ENCODE assay signal across 13 cellular contexts in genomic region chr10:74034301-74034700, GRCh38. TPM values are rescaled to one million over a fixed set of nuclear protein-coding genes. Genes with fewer than 3 reads are reported as not detected.
A peak's percentile ranks its signal among the peaks of the same experiment; 100 is the strongest.
DNase-seq lines count a peak whose midpoint lies in the region; ATAC-seq, FAIRE-seq and TF ChIP-seq lines count a peak whose summit lies in the region.
"Had no signal": no experiment of that assay in that cellular context is flagged by ENCODE, and none has a peak within 500 bp of the region (broad histone marks: within the 10 kb centered on the region; RNA-seq: fewer than 3 reads in every experiment).

No MANE protein-coding gene starts in this region.

- H3K4me3 ChIP-seq in right cardiac atrium (ENCODE audit: low read length) (no peak overlapping the region), uterus (no peak overlapping the region)

- no peak for TF ChIP-seq CTCF in uterus (IDR thresholded peaks at IDR 0.05)

- H3K4me3 Mint-ChIP-seq in immature natural killer cell, result no peak overlapping the region
- H3K4me3 Mint-ChIP-seq: activated CD8-positive, alpha-beta T cell treated with anti-CD3 and anti-CD28 coated beads, Interleukin-2, amount 10 ng/mL, durations not matched to agents 7 days and 5 days had no signal

- peaks cover 4% of the 10 kb centered on the region for H3K4me1 ChIP-seq in right cardiac atrium (ENCODE audit: control insufficient read depth, insufficient read depth, low read length)
- peaks cover 6 to 15% of the 10 kb centered on the region in 2 donors for H3K4me1 ChIP-seq in uterus
- H3K4me1 ChIP-seq: parathyroid adenoma had no signal

- ATAC-seq in right cardiac atrium, result no peak
- no peak for ATAC-seq in HG02884 (IDR thresholded peaks at IDR 0.05; ENCODE audit: unreplicated experiment)
- ATAC-seq: activated CD8-positive, alpha-beta T cell treated with anti-CD3 and anti-CD28 coated beads, Interleukin-2, amount 10 ng/mL, durations not matched to agents 7 days and 5 days had no signal

- peak; percentile 60 for FAIRE-seq in HTR-8/SVneo (lab: Jason Lieb, UNC)

- H3K36me3 ChIP-seq in uterus, result no peaks in the 10 kb centered on the region

- no peaks in the 10 kb centered on the region for H3K9me3 Mint-ChIP-seq in immature natural killer cell

- H3K4me1 Mint-ChIP-seq in immature natural killer cell, result peaks cover 57 to 77% of the 10 kb centered on the region in 2 donors

- 58% methylated on average over 2 of the region's 2 CpGs for WGBS in right cardiac atrium

- H3K27ac Mint-ChIP-seq in immature natural killer cell, result peak overlapping the region; percentile 2 to 90 (median 73)
- H3K27ac Mint-ChIP-seq: activated CD8-positive, alpha-beta T cell treated with anti-CD3 and anti-CD28 coated beads, Interleukin-2, amount 10 ng/mL, durations not matched to agents 7 days and 5 days had no signal

- DNase-seq in right cardiac atrium (no peak), cardiac septum (ENCODE audit: low spot score) (no peak), HTR-8/SVneo (ENCODE audit: insufficient read length, low spot score) (no peak), immature natural killer cell (no peak), uterus (no peak), NCI-H2171 treated with DMSO at 0.1 percent for 48 hours (lab: John Stamatoyannopoulos, UW) (no peak), NCI-H187 (lab: John Stamatoyannopoulos, UW) (no peak)
- DNase-seq: activated CD8-positive, alpha-beta T cell treated with anti-CD3 and anti-CD28 coated beads, Interleukin-2, amount 10 ng/mL, durations not matched to agents 7 days and 5 days; anterior cingulate cortex; islet precursor cell had no signal

- H3K36me3 Mint-ChIP-seq in immature natural killer cell, result peaks cover 0 to 7% (median 4%) of the 10 kb centered on the region in 3 donors

- H3K27ac ChIP-seq in right cardiac atrium (ENCODE audit: low read length) (peak overlapping the region; percentile 15), uterus (peak overlapping the region; percentile 57 to 78)
- H3K27ac ChIP-seq: HL-60, parathyroid adenoma had no signal

- peaks cover 0 to 2% (median 0%) of the 10 kb centered on the region in 3 donors for H3K27me3 Mint-ChIP-seq in immature natural killer cell (ENCODE audit: low read depth in 3 of 3)

- no peak for TF ChIP-seq POLR2A in uterus (IDR thresholded peaks at IDR 0.05)

- intact Hi-C loops in right cardiac atrium (cut with DNase I), result no loop called here
- intact Hi-C loops in cardiac septum (cut with DNase I), result no loop called here
- intact Hi-C loops in uterus (cut with DNase I; ENCODE audit: low total_unique reads), result no loop called here

- no peaks in the 10 kb centered on the region for H3K9me3 ChIP-seq in right cardiac atrium (ENCODE audit: control insufficient read depth, low read length)
- no peaks in the 10 kb centered on the region for H3K9me3 ChIP-seq in uterus

- H3K27me3 ChIP-seq in right cardiac atrium (ENCODE audit: control insufficient read depth, insufficient read depth), result no peaks in the 10 kb centered on the region
- H3K27me3 ChIP-seq in uterus, result no peaks in the 10 kb centered on the region

RNA-seq across cellular contexts. Expression of gene VCL, which starts 36.4 kb away (rescaled TPM):
- total RNA-seq in right cardiac atrium (100 to 1,000 TPM; 203 to 246 (median 224) TPM), cardiac septum (284 TPM), uterus (100 to 1,000 TPM in 3 of 4 donors, 10 to 100 TPM in 1; 77.4 to 313 (median 215) TPM)
- polyA plus RNA-seq in right cardiac atrium (74.6 TPM), immature natural killer cell (10 to 100 TPM; 38.6 to 95.0 (median 55.9) TPM)
